Comparison of ENCODE assay signal across 19 cellular contexts in the genomic region with DNA sequence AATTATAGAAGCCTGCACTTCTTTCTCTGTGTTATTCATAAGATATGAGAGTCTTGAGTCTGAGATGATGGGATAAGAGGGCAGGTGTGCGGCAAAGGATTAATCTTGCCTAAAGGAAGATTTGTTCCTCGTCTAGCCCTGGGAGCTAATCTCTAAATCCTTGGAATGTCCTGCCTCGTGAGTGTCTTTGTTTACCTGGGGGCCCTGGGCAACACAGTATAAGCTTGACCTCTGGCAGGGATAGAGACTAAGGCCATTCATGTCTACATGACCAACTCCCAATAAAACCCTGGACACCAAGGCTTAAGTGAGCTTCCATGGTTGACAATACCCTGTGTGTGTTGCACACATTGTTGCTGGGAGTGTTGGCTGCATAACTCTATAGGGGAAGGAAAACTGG. TPM values are rescaled to one million over a fixed set of nuclear protein-coding genes. Genes with fewer than 3 reads are reported as not detected.
"Had no signal": no experiment of that assay in that cellular context is flagged by ENCODE, and none has a peak within 500 bp of the region (broad histone marks: within the 10 kb centered on the region; RNA-seq: fewer than 3 reads in every experiment).

No MANE protein-coding gene starts in this region.

- H3K36me3 Mint-ChIP-seq: naive thymus-derived CD8-positive, alpha-beta T cell had no signal

- H3K27ac Mint-ChIP-seq: naive thymus-derived CD8-positive, alpha-beta T cell; progenitor cell of endocrine pancreas had no signal

- H3K36me3 ChIP-seq: colonic mucosa, ovary, suprapubic skin, thyroid gland, upper lobe of left lung, uterus had no signal

- H3K9me3 ChIP-seq: colonic mucosa, mucosa of descending colon, ovary, suprapubic skin, thyroid gland, upper lobe of left lung, uterus had no signal

- DNase-seq: colonic mucosa; dermis blood vessel endothelial cell; effector CD8-positive, alpha-beta T cell; left colon; mucosa of descending colon; naive thymus-derived CD8-positive, alpha-beta T cell; nucleus accumbens; ovary; right cardiac atrium; small intestine; stimulated activated CD4-positive, alpha-beta T cell treated with anti-CD3 and anti-CD28 coated beads, Interleukin-2, amount 100 ng/mL, for 48 hours; stimulated activated naive CD8-positive, alpha-beta T cell treated with anti-CD3 and anti-CD28 coated beads, Interleukin-15, Interleukin-2, amounts not matched to agents 100 U/mL and 50 U/mL, for 24 hours; thyroid gland; uterus had no signal

- H3K27ac ChIP-seq: colonic mucosa, ovary, suprapubic skin, thyroid gland, upper lobe of left lung, uterus had no signal

- H3K4me1 ChIP-seq: colonic mucosa, suprapubic skin, thyroid gland, uterus had no signal

- ATAC-seq: esophagus mucosa; left colon; mucosa of descending colon; naive thymus-derived CD8-positive, alpha-beta T cell; stimulated activated naive CD8-positive, alpha-beta T cell treated with anti-CD3 and anti-CD28 coated beads, Interleukin-15, Interleukin-2, amounts not matched to agents 100 U/mL and 50 U/mL, for 24 hours had no signal

- H3K9me3 Mint-ChIP-seq: naive thymus-derived CD8-positive, alpha-beta T cell had no signal

- H3K27me3 ChIP-seq: colonic mucosa, ovary, suprapubic skin, thyroid gland, uterus had no signal

- H3K4me3 Mint-ChIP-seq: naive thymus-derived CD8-positive, alpha-beta T cell had no signal

- H3K4me3 ChIP-seq: colonic mucosa, mucosa of descending colon, ovary, suprapubic skin, thyroid gland, upper lobe of left lung, uterus had no signal

RNA-seq across cellular contexts. Expression of gene AGBL1, which starts 3.2 kb away (rescaled TPM):
- polyA plus RNA-seq: liver; naive thymus-derived CD8-positive, alpha-beta T cell; right cardiac atrium had no signal
